In genomic region chr18:46460754-46461153, GRCh38 we compare ENCODE assay signal across 29 cellular contexts.
"Had no signal": no experiment of that assay in that cellular context is flagged by ENCODE, and none has a peak within 500 bp of the region (broad histone marks: within the 10 kb centered on the region; RNA-seq: fewer than 3 reads in every experiment).

No MANE protein-coding gene starts in this region.

- ATAC-seq: left colon; left lung; lower lobe of right lung; natural killer cell; right cardiac atrium; stimulated activated memory B cell treated with anti-CD40 and anti-IgM and Interleukin-4, amounts not matched to agents 10 μg/mL and 1 μg/mL and 100 μg/mL, for 72 hours; stimulated activated naive CD8-positive, alpha-beta T cell treated with anti-CD3 and anti-CD28 coated beads, Interleukin-15, Interleukin-2, amounts not matched to agents 100 U/mL and 50 U/mL, for 24 hours had no signal

- H3K27me3 ChIP-seq: left lung, neural progenitor cell, sigmoid colon, testis, thyroid gland, transverse colon, upper lobe of left lung, vagina had no signal

- H3K4me1 ChIP-seq: left lung, lower lobe of right lung, sigmoid colon, stomach, testis, thyroid gland, transverse colon, vagina had no signal

- H3K9me3 ChIP-seq: left lung, lower lobe of right lung, sigmoid colon, stomach, testis, thyroid gland, transverse colon, upper lobe of left lung, vagina had no signal

- H3K36me3 Mint-ChIP-seq: naive B cell; stimulated activated memory B cell treated with anti-CD40 and anti-IgM and Interleukin-4, amounts not matched to agents 10 μg/mL and 1 μg/mL and 100 μg/mL, for 72 hours had no signal

- H3K4me1 Mint-ChIP-seq: naive B cell; stimulated activated memory B cell treated with anti-CD40 and anti-IgM and Interleukin-4, amounts not matched to agents 10 μg/mL and 1 μg/mL and 100 μg/mL, for 72 hours had no signal

- H3K27ac Mint-ChIP-seq: naive B cell; natural killer cell; nephron progenitor cell; progenitor cell of endocrine pancreas; stimulated activated memory B cell treated with anti-CD40 and anti-IgM and Interleukin-4, amounts not matched to agents 10 μg/mL and 1 μg/mL and 100 μg/mL, for 72 hours had no signal

- H3K4me3 ChIP-seq: left lung, lower lobe of right lung, neural progenitor cell, sigmoid colon, stomach, testis, thyroid gland, transverse colon, upper lobe of left lung, vagina had no signal

- H3K27ac ChIP-seq: left lung, lower lobe of right lung, sigmoid colon, stomach, testis, thyroid gland, transverse colon, upper lobe of left lung, vagina had no signal

- H3K9me3 Mint-ChIP-seq: immature natural killer cell; natural killer cell; nephron progenitor cell; neural progenitor cell; stimulated activated memory B cell treated with anti-CD40 and anti-IgM and Interleukin-4, amounts not matched to agents 10 μg/mL and 1 μg/mL and 100 μg/mL, for 72 hours had no signal

- H3K36me3 ChIP-seq: left lung, lower lobe of right lung, neural progenitor cell, thyroid gland, transverse colon, upper lobe of left lung, vagina had no signal

- H3K4me3 Mint-ChIP-seq: immature natural killer cell; naive B cell; natural killer cell; nephron progenitor cell; neural progenitor cell; stimulated activated memory B cell treated with anti-CD40 and anti-IgM and Interleukin-4, amounts not matched to agents 10 μg/mL and 1 μg/mL and 100 μg/mL, for 72 hours had no signal

- DNase-seq: hippocampal formation; immature natural killer cell; kidney; left colon; left lung; lower lobe of right lung; mammary epithelial cell; mesenchymal stem cell; naive B cell; natural killer cell; nephron progenitor cell; retina; right cardiac atrium; sigmoid colon; small intestine; stimulated activated CD4-positive, alpha-beta T cell treated with anti-CD3 and anti-CD28 coated beads, Interleukin-1b, Interleukin-23, amount 100 ng/mL, for 48 hours; stimulated activated CD4-positive, alpha-beta T cell treated with anti-CD3 and anti-CD28 coated beads, Interleukin-2, amount 100 ng/mL, for 48 hours; stimulated activated CD4-positive, alpha-beta T cell treated with anti-CD3 and anti-CD28 coated beads, Interleukin-4, amount 100 ng/mL, for 4 hours; stimulated activated CD8-positive, alpha-beta memory T cell treated with anti-CD3 and anti-CD28 coated beads, Interleukin-4, amount 100 ng/mL, for 48 hours; stimulated activated naive CD8-positive, alpha-beta T cell treated with anti-CD3 and anti-CD28 coated beads, Interleukin-15, Interleukin-2, amounts not matched to agents 100 U/mL and 50 U/mL, for 24 hours; stomach; testis; thyroid gland; transverse colon; upper lobe of left lung had no signal
